Comparison of ENCODE assay signal across 1 cellular context in the genomic region with DNA sequence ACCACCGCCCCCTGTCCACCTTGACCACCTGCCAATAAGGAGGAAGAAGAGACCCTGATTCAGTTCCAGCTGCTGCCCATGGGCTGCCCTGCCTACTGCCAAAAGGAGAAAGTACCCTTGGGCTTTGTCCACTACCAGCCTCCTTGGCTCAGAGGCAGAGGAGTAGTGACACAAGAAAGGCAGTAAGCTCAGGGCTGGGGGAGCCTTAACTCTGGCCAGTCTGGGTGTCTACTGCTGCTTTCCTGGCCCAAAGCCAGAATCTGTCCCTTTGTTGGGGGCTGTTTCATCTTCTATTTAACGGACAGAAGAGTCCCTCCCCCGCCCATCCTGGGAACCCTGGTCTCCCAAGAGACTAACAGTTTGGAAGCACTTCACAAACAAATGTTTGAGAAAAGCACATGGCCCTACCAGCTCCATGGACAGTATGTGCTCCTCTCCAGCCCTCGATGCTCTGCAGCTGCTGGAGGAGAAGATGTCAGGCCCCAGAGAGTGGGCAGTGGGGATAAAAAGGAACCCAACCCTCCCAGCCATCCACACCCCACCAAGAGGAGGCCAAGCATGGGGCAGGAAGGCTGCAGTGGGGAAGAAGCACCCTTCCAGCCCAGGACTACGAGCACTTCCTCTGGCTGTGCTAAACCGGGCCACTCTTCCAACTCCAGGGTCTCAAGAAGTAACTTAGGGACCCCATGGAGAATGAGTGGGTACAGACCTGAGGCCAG.
TF ChIP-seq lines count a peak whose summit lies in the region.

No MANE protein-coding gene starts in this region.

TF ChIP-seq in GM23338, 12 proteins besides CTCF, POLR2A, EP300 and RAD21 (continued from another document):
- TF ChIP-seq, protein P1, sequence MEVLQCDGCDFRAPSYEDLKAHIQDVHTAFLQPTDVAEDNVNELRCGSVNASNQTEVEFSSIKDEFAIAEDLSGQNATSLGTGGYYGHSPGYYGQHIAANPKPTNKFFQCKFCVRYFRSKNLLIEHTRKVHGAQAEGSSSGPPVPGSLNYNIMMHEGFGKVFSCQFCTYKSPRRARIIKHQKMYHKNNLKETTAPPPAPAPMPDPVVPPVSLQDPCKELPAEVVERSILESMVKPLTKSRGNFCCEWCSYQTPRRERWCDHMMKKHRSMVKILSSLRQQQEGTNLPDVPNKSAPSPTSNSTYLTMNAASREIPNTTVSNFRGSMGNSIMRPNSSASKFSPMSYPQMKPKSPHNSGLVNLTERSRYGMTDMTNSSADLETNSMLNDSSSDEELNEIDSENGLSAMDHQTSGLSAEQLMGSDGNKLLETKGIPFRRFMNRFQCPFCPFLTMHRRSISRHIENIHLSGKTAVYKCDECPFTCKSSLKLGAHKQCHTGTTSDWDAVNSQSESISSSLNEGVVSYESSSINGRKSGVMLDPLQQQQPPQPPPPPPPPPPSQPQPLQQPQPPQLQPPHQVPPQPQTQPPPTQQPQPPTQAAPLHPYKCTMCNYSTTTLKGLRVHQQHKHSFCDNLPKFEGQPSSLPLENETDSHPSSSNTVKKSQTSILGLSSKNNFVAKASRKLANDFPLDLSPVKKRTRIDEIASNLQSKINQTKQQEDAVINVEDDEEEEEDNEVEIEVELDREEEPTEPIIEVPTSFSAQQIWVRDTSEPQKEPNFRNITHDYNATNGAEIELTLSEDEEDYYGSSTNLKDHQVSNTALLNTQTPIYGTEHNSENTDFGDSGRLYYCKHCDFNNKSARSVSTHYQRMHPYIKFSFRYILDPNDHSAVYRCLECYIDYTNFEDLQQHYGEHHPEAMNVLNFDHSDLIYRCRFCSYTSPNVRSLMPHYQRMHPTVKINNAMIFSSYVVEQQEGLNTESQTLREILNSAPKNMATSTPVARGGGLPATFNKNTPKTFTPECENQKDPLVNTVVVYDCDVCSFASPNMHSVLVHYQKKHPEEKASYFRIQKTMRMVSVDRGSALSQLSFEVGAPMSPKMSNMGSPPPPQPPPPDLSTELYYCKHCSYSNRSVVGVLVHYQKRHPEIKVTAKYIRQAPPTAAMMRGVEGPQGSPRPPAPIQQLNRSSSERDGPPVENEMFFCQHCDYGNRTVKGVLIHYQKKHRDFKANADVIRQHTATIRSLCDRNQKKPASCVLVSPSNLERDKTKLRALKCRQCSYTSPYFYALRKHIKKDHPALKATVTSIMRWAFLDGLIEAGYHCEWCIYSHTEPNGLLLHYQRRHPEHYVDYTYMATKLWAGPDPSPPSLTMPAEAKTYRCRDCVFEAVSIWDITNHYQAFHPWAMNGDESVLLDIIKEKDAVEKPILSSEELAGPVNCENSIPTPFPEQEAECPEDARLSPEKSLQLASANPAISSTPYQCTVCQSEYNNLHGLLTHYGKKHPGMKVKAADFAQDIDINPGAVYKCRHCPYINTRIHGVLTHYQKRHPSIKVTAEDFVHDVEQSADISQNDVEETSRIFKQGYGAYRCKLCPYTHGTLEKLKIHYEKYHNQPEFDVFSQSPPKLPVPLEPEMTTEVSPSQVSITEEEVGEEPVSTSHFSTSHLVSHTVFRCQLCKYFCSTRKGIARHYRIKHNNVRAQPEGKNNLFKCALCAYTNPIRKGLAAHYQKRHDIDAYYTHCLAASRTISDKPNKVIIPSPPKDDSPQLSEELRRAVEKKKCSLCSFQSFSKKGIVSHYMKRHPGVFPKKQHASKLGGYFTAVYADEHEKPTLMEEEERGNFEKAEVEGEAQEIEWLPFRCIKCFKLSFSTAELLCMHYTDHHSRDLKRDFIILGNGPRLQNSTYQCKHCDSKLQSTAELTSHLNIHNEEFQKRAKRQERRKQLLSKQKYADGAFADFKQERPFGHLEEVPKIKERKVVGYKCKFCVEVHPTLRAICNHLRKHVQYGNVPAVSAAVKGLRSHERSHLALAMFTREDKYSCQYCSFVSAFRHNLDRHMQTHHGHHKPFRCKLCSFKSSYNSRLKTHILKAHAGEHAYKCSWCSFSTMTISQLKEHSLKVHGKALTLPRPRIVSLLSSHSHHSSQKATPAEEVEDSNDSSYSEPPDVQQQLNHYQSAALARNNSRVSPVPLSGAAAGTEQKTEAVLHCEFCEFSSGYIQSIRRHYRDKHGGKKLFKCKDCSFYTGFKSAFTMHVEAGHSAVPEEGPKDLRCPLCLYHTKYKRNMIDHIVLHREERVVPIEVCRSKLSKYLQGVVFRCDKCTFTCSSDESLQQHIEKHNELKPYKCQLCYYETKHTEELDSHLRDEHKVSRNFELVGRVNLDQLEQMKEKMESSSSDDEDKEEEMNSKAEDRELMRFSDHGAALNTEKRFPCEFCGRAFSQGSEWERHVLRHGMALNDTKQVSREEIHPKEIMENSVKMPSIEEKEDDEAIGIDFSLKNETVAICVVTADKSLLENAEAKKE (CRISPR knock-in tag; IDR thresholded peaks at IDR 0.05): no peak
- no peak for TF ChIP-seq POLR2AphosphoS5 (IDR thresholded peaks at IDR 0.05; ENCODE audit: low read depth)
- TF ChIP-seq ZNF114 (CRISPR knock-in tag; IDR thresholded peaks at IDR 0.05): no peak
- TF ChIP-seq CREB1 (CRISPR knock-in tag; IDR thresholded peaks at IDR 0.05; ENCODE audit: low read depth): no peak
- TF ChIP-seq, protein P2, sequence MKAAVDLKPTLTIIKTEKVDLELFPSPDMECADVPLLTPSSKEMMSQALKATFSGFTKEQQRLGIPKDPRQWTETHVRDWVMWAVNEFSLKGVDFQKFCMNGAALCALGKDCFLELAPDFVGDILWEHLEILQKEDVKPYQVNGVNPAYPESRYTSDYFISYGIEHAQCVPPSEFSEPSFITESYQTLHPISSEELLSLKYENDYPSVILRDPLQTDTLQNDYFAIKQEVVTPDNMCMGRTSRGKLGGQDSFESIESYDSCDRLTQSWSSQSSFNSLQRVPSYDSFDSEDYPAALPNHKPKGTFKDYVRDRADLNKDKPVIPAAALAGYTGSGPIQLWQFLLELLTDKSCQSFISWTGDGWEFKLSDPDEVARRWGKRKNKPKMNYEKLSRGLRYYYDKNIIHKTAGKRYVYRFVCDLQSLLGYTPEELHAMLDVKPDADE (IDR thresholded peaks at IDR 0.05): no peak
- no peak for TF ChIP-seq EZH2 (IDR thresholded peaks at IDR 0.05; ENCODE audit: low read depth, unreplicated experiment)
- TF ChIP-seq EZH2phosphoT487 (IDR thresholded peaks at IDR 0.05; ENCODE audit: unreplicated experiment): no peak
- TF ChIP-seq NANOG (IDR thresholded peaks at IDR 0.05; ENCODE audit: borderline replicate concordance): no peak
- TF ChIP-seq, protein P3, sequence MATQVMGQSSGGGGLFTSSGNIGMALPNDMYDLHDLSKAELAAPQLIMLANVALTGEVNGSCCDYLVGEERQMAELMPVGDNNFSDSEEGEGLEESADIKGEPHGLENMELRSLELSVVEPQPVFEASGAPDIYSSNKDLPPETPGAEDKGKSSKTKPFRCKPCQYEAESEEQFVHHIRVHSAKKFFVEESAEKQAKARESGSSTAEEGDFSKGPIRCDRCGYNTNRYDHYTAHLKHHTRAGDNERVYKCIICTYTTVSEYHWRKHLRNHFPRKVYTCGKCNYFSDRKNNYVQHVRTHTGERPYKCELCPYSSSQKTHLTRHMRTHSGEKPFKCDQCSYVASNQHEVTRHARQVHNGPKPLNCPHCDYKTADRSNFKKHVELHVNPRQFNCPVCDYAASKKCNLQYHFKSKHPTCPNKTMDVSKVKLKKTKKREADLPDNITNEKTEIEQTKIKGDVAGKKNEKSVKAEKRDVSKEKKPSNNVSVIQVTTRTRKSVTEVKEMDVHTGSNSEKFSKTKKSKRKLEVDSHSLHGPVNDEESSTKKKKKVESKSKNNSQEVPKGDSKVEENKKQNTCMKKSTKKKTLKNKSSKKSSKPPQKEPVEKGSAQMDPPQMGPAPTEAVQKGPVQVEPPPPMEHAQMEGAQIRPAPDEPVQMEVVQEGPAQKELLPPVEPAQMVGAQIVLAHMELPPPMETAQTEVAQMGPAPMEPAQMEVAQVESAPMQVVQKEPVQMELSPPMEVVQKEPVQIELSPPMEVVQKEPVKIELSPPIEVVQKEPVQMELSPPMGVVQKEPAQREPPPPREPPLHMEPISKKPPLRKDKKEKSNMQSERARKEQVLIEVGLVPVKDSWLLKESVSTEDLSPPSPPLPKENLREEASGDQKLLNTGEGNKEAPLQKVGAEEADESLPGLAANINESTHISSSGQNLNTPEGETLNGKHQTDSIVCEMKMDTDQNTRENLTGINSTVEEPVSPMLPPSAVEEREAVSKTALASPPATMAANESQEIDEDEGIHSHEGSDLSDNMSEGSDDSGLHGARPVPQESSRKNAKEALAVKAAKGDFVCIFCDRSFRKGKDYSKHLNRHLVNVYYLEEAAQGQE (IDR thresholded peaks at IDR 0.05; ENCODE audit: unreplicated experiment): no peak
